Comparison of ENCODE assay signal across 27 cellular contexts in the genomic region with DNA sequence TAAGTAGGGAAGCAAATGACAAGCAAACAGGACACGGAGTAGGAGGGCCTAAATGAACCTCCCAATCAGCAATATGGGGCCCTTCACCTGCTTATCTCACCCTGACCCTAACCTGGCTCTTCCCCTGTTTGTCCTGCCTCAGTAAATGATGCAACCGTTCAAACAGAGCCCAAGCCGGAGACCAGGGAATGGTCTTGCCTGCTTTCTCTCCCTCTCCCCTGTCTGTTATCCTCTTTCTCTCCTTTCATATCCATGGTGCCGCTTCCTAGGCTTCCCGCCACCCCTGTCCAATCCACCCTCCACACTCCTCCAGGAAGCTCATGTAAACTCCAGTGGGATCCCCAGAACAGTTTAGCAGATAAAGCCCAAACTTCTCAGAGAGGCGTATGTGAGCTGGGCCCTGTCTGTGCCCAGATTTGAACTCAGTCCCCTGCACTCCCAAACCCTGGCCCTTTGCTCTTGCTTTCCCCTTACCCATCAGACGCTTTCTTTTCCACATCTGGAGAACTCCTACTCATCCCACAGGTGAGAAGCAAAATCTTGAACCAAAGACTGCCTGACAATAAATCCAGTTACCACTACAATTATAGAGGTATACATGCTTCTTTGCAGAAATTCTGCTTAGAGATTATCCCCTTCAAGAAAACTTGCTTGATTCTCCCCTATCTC.
"Had no signal": no experiment of that assay in that cellular context is flagged by ENCODE, and none has a peak within 500 bp of the region (broad histone marks: within the 10 kb centered on the region; RNA-seq: fewer than 3 reads in every experiment).

No MANE protein-coding gene starts in this region.

- H3K27ac ChIP-seq: breast epithelium, SK-N-MC had no signal

- H3K27me3 Mint-ChIP-seq: activated CD4-positive, alpha-beta memory T cell treated with anti-CD3 and anti-CD28 coated beads, Interleukin-2, amount 10 ng/mL, durations not matched to agents 7 days and 5 days; activated naive CD8-positive, alpha-beta T cell treated with anti-CD3 and anti-CD28 coated beads for 36 hours; T-cell had no signal

- H3K27me3 ChIP-seq: breast epithelium, MG63 had no signal

- DNase-seq: activated CD4-positive, alpha-beta memory T cell treated with anti-CD3 and anti-CD28 coated beads, Interleukin-2, amount 10 ng/mL, durations not matched to agents 7 days and 5 days; activated CD4-positive, alpha-beta T cell treated with anti-CD3 and anti-CD28 coated beads, Interleukin-2, amount 50 U/mL, for 1 hour; activated CD4-positive, CD25-positive, alpha-beta regulatory T cell; activated gamma-delta T cell treated with Interleukin-2 at 50 U/mL for 16 hours; activated naive CD4-positive, alpha-beta T cell treated with anti-CD3 and anti-CD28 coated beads, Interleukin-2, amount 10 ng/mL, durations not matched to agents 7 days and 5 days; activated naive CD8-positive, alpha-beta T cell treated with anti-CD3 and anti-CD28 coated beads for 36 hours; activated T-cell treated with anti-CD3 and anti-CD28 coated beads for 4 hours; activated T-cell treated with anti-CD3 and anti-CD28 coated beads, Interleukin-2, amount 50 U/mL, for 48 hours; aorta; central memory CD4-positive, alpha-beta T cell; MG63; MV-4-11; NCI-H1105; NCI-H1436; NCI-H1694 treated with DMSO at 0.1 percent for 48 hours; NCI-H2029 treated with DMSO at 0.1 percent for 48 hours; NCI-H510A treated with DMSO at 0.1 percent for 48 hours; NCI-H69; NK-92 treated with Interleukin-12 subunit alpha and Interleukin-12 subunit beta, amount 100 ng/mL, for 24 hours; OCI-M1; RPMI8226; T-cell; T-helper 2 cell; T1000 had no signal

- H3K36me3 ChIP-seq: breast epithelium, MG63 had no signal

- H3K4me3 Mint-ChIP-seq: activated CD4-positive, alpha-beta memory T cell treated with anti-CD3 and anti-CD28 coated beads, Interleukin-2, amount 10 ng/mL, durations not matched to agents 7 days and 5 days; activated naive CD4-positive, alpha-beta T cell treated with anti-CD3 and anti-CD28 coated beads, Interleukin-2, amount 10 ng/mL, durations not matched to agents 7 days and 5 days; activated naive CD8-positive, alpha-beta T cell treated with anti-CD3 and anti-CD28 coated beads for 36 hours; T-cell had no signal

- H3K9me3 ChIP-seq: breast epithelium, MG63 had no signal

- H3K4me1 ChIP-seq: breast epithelium had no signal

- H3K4me3 ChIP-seq: breast epithelium, MG63, SK-N-MC had no signal

- H3K4me1 Mint-ChIP-seq: activated naive CD4-positive, alpha-beta T cell treated with anti-CD3 and anti-CD28 coated beads, Interleukin-2, amount 10 ng/mL, durations not matched to agents 7 days and 5 days; activated naive CD8-positive, alpha-beta T cell treated with anti-CD3 and anti-CD28 coated beads for 36 hours had no signal

- H3K27ac Mint-ChIP-seq: activated CD4-positive, alpha-beta memory T cell treated with anti-CD3 and anti-CD28 coated beads, Interleukin-2, amount 10 ng/mL, durations not matched to agents 7 days and 5 days; activated naive CD4-positive, alpha-beta T cell treated with anti-CD3 and anti-CD28 coated beads, Interleukin-2, amount 10 ng/mL, durations not matched to agents 7 days and 5 days; activated naive CD8-positive, alpha-beta T cell treated with anti-CD3 and anti-CD28 coated beads for 36 hours; activated T-helper 2 cell treated with anti-CD3 and anti-CD28 coated beads, Interferon-gamma antibody, Interleukin-2, Interleukin-4, amounts not matched to agents 10 μg/mL and 5 μg/mL and 100 μg/mL, durations not matched to agents 14 hours and 24 hours and 36 hours; T-cell had no signal
